In genomic region chrX:111868726-111869638, GRCh38 we compare ENCODE assay signal across 9 cellular contexts. TPM values are rescaled to one million over a fixed set of nuclear protein-coding genes. Genes with fewer than 3 reads are reported as not detected.
DNase-seq lines count a peak whose midpoint lies in the region; ATAC-seq and TF ChIP-seq lines count a peak whose summit lies in the region.
"Had no signal": no experiment of that assay in that cellular context is flagged by ENCODE, and none has a peak within 500 bp of the region (broad histone marks: within the 10 kb centered on the region; RNA-seq: fewer than 3 reads in every experiment).

No MANE protein-coding gene starts in this region.

- H3K4me2 ChIP-seq in GM23248 (ENCODE audit: unreplicated experiment), result no peak overlapping the region

- H3K27me3 ChIP-seq in GM23248 (replicated peaks; ENCODE audit: insufficient read depth), result no peaks in the 10 kb centered on the region
- H3K27me3 ChIP-seq in HUES48 (ENCODE audit: control insufficient read depth, insufficient read depth, low read length), result no peaks in the 10 kb centered on the region
- H3K27me3 ChIP-seq in left lung, result peaks cover 0 to 17% of the 10 kb centered on the region in 2 donors

- H3K36me3 ChIP-seq in GM23248 (ENCODE audit: low read depth) (no peaks in the 10 kb centered on the region), HUES48 (ENCODE audit: control insufficient read depth, insufficient read depth, low read length) (no peaks in the 10 kb centered on the region), left lung (no peaks in the 10 kb centered on the region)

- H4K20me1 ChIP-seq in GM23248 (ENCODE audit: insufficient read depth), result no peaks in the 10 kb centered on the region

- H2AFZ ChIP-seq in GM23248, result no peak overlapping the region

- H3K9me2 ChIP-seq in GM23248 (ENCODE audit: insufficient read depth), result no peaks in the 10 kb centered on the region

- intact Hi-C loops in left lung (cut with DNase I), result no loop called here

- DNase-seq in GM23248 (peak; percentile 31), left lung (no peak), germinal center (ENCODE audit: low spot score) (no peak), Kasumi-1 (lab: John Stamatoyannopoulos, UW) (no peak), epidermal melanocyte (ENCODE audit: insufficient read length, low spot score) (no peak)
- no peak for DNase-seq in activated T-cell treated with anti-CD3 and anti-CD28 coated beads, Interleukin-2, amount 50 U/mL, for 48 hours

- in situ Hi-C loops in GM23248 (cut with MboI), result loop anchor here (25.0 kb wide), 1 partner anchor 768 kb away; no protein-coding TSS in a partner anchor

- ATAC-seq in GM18517 (IDR thresholded peaks at IDR 0.05; ENCODE audit: unreplicated experiment), result peak; percentile 53
- peak; percentile 78 for ATAC-seq in left lung

- H3K4me3 ChIP-seq in GM23248 (no peak overlapping the region), HUES48 (ENCODE audit: low read depth, low read length) (no peak overlapping the region), left lung (no peak overlapping the region)

- no peak for TF ChIP-seq CTCF in left lung (IDR thresholded peaks at IDR 0.05)

- H3K4me1 ChIP-seq in GM23248 (ENCODE audit: insufficient read depth) (no peaks in the 10 kb centered on the region), HUES48 (ENCODE audit: control insufficient read depth, insufficient read depth, low read length) (peaks cover 20% of the 10 kb centered on the region), left lung (no peaks in the 10 kb centered on the region)

- H3K9ac ChIP-seq in GM23248 (no peak overlapping the region), HUES48 (ENCODE audit: low read depth, low read length) (no peak overlapping the region; the same call in 1 of the 2 replicates)

- H3K79me2 ChIP-seq in GM23248 (ENCODE audit: insufficient read depth), result no peaks in the 10 kb centered on the region

- H3K9me3 ChIP-seq in GM23248 (ENCODE audit: low read depth) (no peaks in the 10 kb centered on the region), HUES48 (ENCODE audit: control insufficient read depth, insufficient read depth, low read length) (no peaks in the 10 kb centered on the region), left lung (no peaks in the 10 kb centered on the region)

- H3K27ac ChIP-seq in GM23248, result no peak overlapping the region
- peak overlapping the region; percentile 62 for H3K27ac ChIP-seq in HUES48 (ENCODE audit: low read depth, low read length)
- no peak overlapping the region for H3K27ac ChIP-seq in left lung
- H3K27ac ChIP-seq: epithelial cell of prostate had no signal

- WGBS in GM23248 (ENCODE audit: low coverage in 1 of 2, low lambda C conversion rate in 2 of 2, missing lambda C conversion rate in 2 of 2), 2 experiments, result 40 to 43% methylated on average over 5 of the region's 5 CpGs

- H3F3A ChIP-seq in GM23248 (ENCODE audit: insufficient read depth), result no peaks in the 10 kb centered on the region

RNA-seq across cellular contexts. Expression of gene TRPC5OS, which starts 7.0 kb away (rescaled TPM):
- total RNA-seq in GM23248 (2014; rRNA removed; shearing (Covaris generic)), result not detected in 2 replicates
- not detected in 2 replicates for polyA plus RNA-seq in GM23248 (2016; fragmentation: Nextera tagmentation; extraction: Ambion mirVana)
- not detected for total RNA-seq in left lung
